In the genomic region with DNA sequence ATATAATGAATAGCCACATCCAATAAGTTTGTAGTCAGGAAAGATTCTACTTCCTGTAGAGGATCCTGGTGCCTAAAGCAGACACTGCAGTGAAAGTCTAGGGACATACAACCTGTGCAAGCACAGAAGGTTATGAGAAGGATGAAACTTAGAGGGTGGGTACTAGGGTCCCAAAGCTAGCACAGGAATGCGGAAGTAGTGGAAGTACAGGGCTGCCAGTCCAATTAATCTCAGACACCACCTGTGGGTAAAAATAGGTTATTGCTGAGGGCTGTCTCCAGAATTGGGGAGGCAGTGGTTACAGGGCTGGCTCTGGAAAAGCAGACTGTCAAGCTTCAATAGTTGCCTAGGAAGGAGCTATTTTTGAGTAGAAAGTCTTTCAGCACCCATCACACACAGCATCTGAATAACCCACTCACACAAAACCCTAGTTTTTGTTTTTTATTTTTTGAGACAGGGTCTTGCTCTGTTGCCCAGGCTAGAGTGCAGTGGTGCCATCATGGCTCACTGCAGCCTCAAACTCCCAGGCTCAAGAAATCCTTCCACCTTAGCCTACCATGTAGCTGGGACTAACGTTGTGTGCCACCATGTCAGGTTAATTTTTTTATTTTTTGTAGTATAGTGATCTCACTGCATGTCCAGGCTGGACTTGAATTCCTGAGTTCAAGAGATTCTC, we compare ENCODE assay signal across 12 cellular contexts. TPM values are rescaled to one million over a fixed set of nuclear protein-coding genes. Genes with fewer than 3 reads are reported as not detected.
DNase-seq lines count a peak whose midpoint lies in the region; ATAC-seq and TF ChIP-seq lines count a peak whose summit lies in the region.
"Had no signal": no experiment of that assay in that cellular context is flagged by ENCODE, and none has a peak within 500 bp of the region (broad histone marks: within the 10 kb centered on the region; RNA-seq: fewer than 3 reads in every experiment).

No MANE protein-coding gene starts in this region.

- TF ChIP-seq CTCF in HEK293 (tag by site-specific recombination; IDR thresholded peaks at IDR 0.05) (no peak), liver (IDR thresholded peaks at IDR 0.05; ENCODE audit: low read depth, low read length, missing input control) (peak; percentile 31)

- 40% methylated on average over 2 of the region's 2 CpGs for WGBS in liver

- no peaks in the 10 kb centered on the region for H3K36me3 ChIP-seq in HEK293 (ENCODE audit: control insufficient read depth in 2 of 2, insufficient read depth in 1 of 2, low read length in 2 of 2)
- H3K36me3 ChIP-seq in liver (ENCODE audit: control insufficient read depth in 4 of 4, insufficient read depth in 3 of 4, low read depth in 1 of 4, low read length in 3 of 4) = no peaks in the 10 kb centered on the region
- H3K36me3 ChIP-seq: heart right ventricle, right atrium auricular region, tibial nerve had no signal

- CTCF ChIA-PET in HEK293 (lab: Yijun Ruan, JAX) = interaction anchor here (0.6 to 2.2 kb wide), 13 partner anchors 8 to 235 kb away, joined by 3 to 13 read pairs (median 3); partner anchors contain the start of gene MGARP

- H3K27me3 Mint-ChIP-seq in T-helper 17 cell = no peaks in the 10 kb centered on the region

- H3K4me3 ChIP-seq in HEK293 (ENCODE audit: low read depth, low read length) (no peak overlapping the region), liver (ENCODE audit: low read depth in 1 of 3, low read length in 3 of 3) (no peak overlapping the region)
- H3K4me3 ChIP-seq: heart right ventricle, right atrium auricular region, tibial nerve had no signal

- peak; percentile 27 for DNase-seq in NCI-H82 (lab: John Stamatoyannopoulos, UW)
- no peak for DNase-seq in NCI-H82 treated with DMSO at 0.1 percent for 48 hours (lab: John Stamatoyannopoulos, UW; ENCODE audit: unreplicated experiment)
- DNase-seq in T-helper 17 cell = no peak
- no peak for DNase-seq in activated gamma-delta T cell (lab: John Stamatoyannopoulos, UW)
- no peak for DNase-seq in ecto neural progenitor cell (ENCODE audit: low spot score)
- DNase-seq: heart right ventricle, NCI-H510A had no signal

- H3K36me3 Mint-ChIP-seq in T-helper 17 cell (ENCODE audit: low read depth) = no peaks in the 10 kb centered on the region

- no peaks in the 10 kb centered on the region for H3K4me1 ChIP-seq in HEK293 (ENCODE audit: control insufficient read depth, insufficient read depth, low read length)
- no peaks in the 10 kb centered on the region for H3K4me1 ChIP-seq in liver (ENCODE audit: control insufficient read depth in 4 of 4, insufficient read depth in 4 of 4, low read length in 3 of 4)
- H3K4me1 ChIP-seq: right atrium auricular region had no signal

- no peaks in the 10 kb centered on the region for H3K9me3 ChIP-seq in HEK293 (ENCODE audit: control insufficient read depth, insufficient read depth, low read depth, low read length)
- no peaks in the 10 kb centered on the region for H3K9me3 ChIP-seq in T-helper 17 cell (ENCODE audit: control insufficient read depth, low read length, poor library complexity, severe bottlenecking)
- no peaks in the 10 kb centered on the region for H3K9me3 ChIP-seq in liver (ENCODE audit: control insufficient read depth in 4 of 4, low read length in 3 of 4)
- H3K9me3 ChIP-seq: tibial nerve had no signal

- H3K4me3 Mint-ChIP-seq in T-helper 17 cell = no peak overlapping the region

- peak; percentile 46 for ATAC-seq in T-helper 17 cell
- ATAC-seq in GM18867 (IDR thresholded peaks at IDR 0.05; ENCODE audit: unreplicated experiment) = no peak

- no peaks in the 10 kb centered on the region for H3K27me3 ChIP-seq in liver (ENCODE audit: control insufficient read depth in 4 of 4, insufficient read depth in 4 of 4, low read length in 3 of 4)
- H3K27me3 ChIP-seq: heart right ventricle, right atrium auricular region, tibial nerve had no signal

- H3K4me1 Mint-ChIP-seq in T-helper 17 cell = peaks cover 3% of the 10 kb centered on the region

- no peak overlapping the region for H3K27ac Mint-ChIP-seq in T-helper 17 cell

- H3K27ac ChIP-seq in HEK293 (ENCODE audit: extremely low read depth, low read depth, low read length) = no peak overlapping the region
- no peak overlapping the region for H3K27ac ChIP-seq in liver (ENCODE audit: low read depth in 1 of 2, low read length in 2 of 2)
- H3K27ac ChIP-seq: heart right ventricle, right atrium auricular region, tibial nerve had no signal

- TF ChIP-seq RAD21 in liver (IDR thresholded peaks at IDR 0.05) = peak; percentile 49 to 65

- POLR2A ChIA-PET in HEK293 (lab: Yijun Ruan, JAX) = interaction anchor here (0.6 to 0.8 kb wide), 2 partner anchors 51 to 65 kb away, joined by 3 read pairs; partner anchors contain the start of gene ELF2

- no peak overlapping the region for H3K9ac ChIP-seq in liver (ENCODE audit: low read depth in 1 of 2, low read length in 2 of 2)

TF ChIP-seq in HEK293, 187 proteins besides CTCF, POLR2A, EP300 and RAD21:
- no peak for TF ChIP-seq ZNF266 (tag by site-specific recombination; IDR thresholded peaks at IDR 0.05; ENCODE audit: low read depth)
- 0 out of 2 replicates have a peak, but pooled peaks have one; percentile 52 for TF ChIP-seq ZNF121 (tag by site-specific recombination; IDR thresholded peaks at IDR 0.05)
- peak; percentile 16; the same call in 1 of the 2 replicates for TF ChIP-seq ZNF654 (tag by site-specific recombination; IDR thresholded peaks at IDR 0.05; ENCODE audit: low read depth)
TF ChIP-seq in HEK293: peak in this region for 2.

TF ChIP-seq in liver, 16 proteins besides CTCF, POLR2A, EP300 and RAD21:
- TF ChIP-seq HNF4A (conservative IDR thresholded peaks at IDR 0.05) (no peak), GABPA (IDR thresholded peaks at IDR 0.05 in 1 of 2, conservative IDR thresholded peaks at IDR 0.05 in 1 of 2) (no peak), HNF4G (IDR thresholded peaks at IDR 0.05) (no peak), REST (IDR thresholded peaks at IDR 0.05) (no peak), ATF3 (IDR thresholded peaks at IDR 0.05) (no peak), YY1 (IDR thresholded peaks at IDR 0.05) (no peak), JUND (IDR thresholded peaks at IDR 0.05) (no peak), EGR1 (IDR thresholded peaks at IDR 0.05; ENCODE audit: low read depth in 2 of 2) (no peak), TAF1 (conservative IDR thresholded peaks at IDR 0.05) (no peak), NR2F2 (IDR thresholded peaks at IDR 0.05) (no peak), SP1 (IDR thresholded peaks at IDR 0.05) (no peak)

RNA-seq across cellular contexts. Expression of gene ELF2, which starts 50.8 kb away (rescaled TPM):
- total RNA-seq in T-helper 17 cell (10 to 100 TPM; 59.8 to 80.6 TPM), liver (10 to 100 TPM; 31.0 to 35.3 TPM)
- polyA plus RNA-seq in liver = 10 to 100 TPM in 1 of 2 donors, 1 to 10 TPM in 1; 8.1 to 17.2 TPM

RNA-seq across cellular contexts. Expression of gene MGARP, which starts 52.2 kb away (rescaled TPM):
- total RNA-seq in T-helper 17 cell = not detected
- total RNA-seq in liver = under 1 TPM; 0.09 to 0.17 TPM
- under 1 TPM in 1 of 2 donors, not detected in 1; 0.09 TPM for polyA plus RNA-seq in liver
